In genomic region chr1:3795453-3796214, GRCh38 we compare ENCODE assay signal across 9 cellular contexts. TPM values are rescaled to one million over a fixed set of nuclear protein-coding genes. Genes with fewer than 3 reads are reported as not detected.
DNase-seq lines count a peak whose midpoint lies in the region; ATAC-seq, FAIRE-seq and TF ChIP-seq lines count a peak whose summit lies in the region.
"Had no signal": no experiment of that assay in that cellular context is flagged by ENCODE, and none has a peak within 500 bp of the region (broad histone marks: within the 10 kb centered on the region; RNA-seq: fewer than 3 reads in every experiment).

No MANE protein-coding gene starts in this region.

- H3K9me3 ChIP-seq in SK-N-SH (no peaks in the 10 kb centered on the region), mammary epithelial cell (replicated peaks; ENCODE audit: insufficient read depth, low read length) (no peaks in the 10 kb centered on the region), mucosa of rectum (ENCODE audit: control insufficient read depth in 2 of 2, low read length in 2 of 2) (no peaks in the 10 kb centered on the region)

- H3K4me3 ChIP-seq in SK-N-SH (ENCODE audit: low read depth in 2 of 2, low read length in 1 of 2) (peak overlapping the region; percentile 74 to 79), mammary epithelial cell (replicated peaks in 1 of 3; ENCODE audit: insufficient read depth in 1 of 3, low read depth in 2 of 3, low read length in 3 of 3) (peak overlapping the region; percentile 80 to 91 (median 85)), mucosa of rectum (ENCODE audit: low read length in 2 of 2) (peak overlapping the region; percentile 69 to 89)

- CTCF ChIA-PET in SK-N-SH (lab: Yijun Ruan, JAX) (interaction anchor here (1.2 to 1.5 kb wide), 2 partner anchors 22 to 343 kb away, joined by 4 read pairs; no protein-coding TSS in a partner anchor), mammary epithelial cell (lab: Charles Lee; ENCODE audit: low non-redundant PET) (interaction anchor here (1.4 kb wide), 1 partner anchor 20 kb away, joined by 6 read pairs; no protein-coding TSS in a partner anchor)

- H3K9ac ChIP-seq in SK-N-SH (peak overlapping the region; percentile 73), mammary epithelial cell (ENCODE audit: insufficient read depth, low read length) (peak overlapping the region; percentile 71), mucosa of rectum (ENCODE audit: low read depth in 1 of 2, low read length in 2 of 2) (peak overlapping the region; percentile 63 to 65)

- DNase-seq in SK-N-SH (peak; percentile 53), HK-2 (ENCODE audit: unreplicated experiment) (peak; percentile 19), mammary epithelial cell (no peak), mesenteric fat pad (ENCODE audit: low spot score) (no peak), HTR-8/SVneo (ENCODE audit: insufficient read length, low spot score) (no peak)
- no peak for DNase-seq in central memory CD4-positive, alpha-beta T cell

- H3K27me3 ChIP-seq in SK-N-SH (ENCODE audit: insufficient read depth) (no peaks in the 10 kb centered on the region), mammary epithelial cell (ENCODE audit: insufficient read depth, low read length) (no peaks in the 10 kb centered on the region), mucosa of rectum (ENCODE audit: control insufficient read depth in 2 of 2, insufficient read depth in 2 of 2, low read length in 2 of 2) (peaks cover 0 to 5% of the 10 kb centered on the region in 2 donors)

- no peak for TF ChIP-seq RAD21 in SK-N-SH (IDR thresholded peaks at IDR 0.05; ENCODE audit: low read length)

- no peak for FAIRE-seq in HTR-8/SVneo (lab: Jason Lieb, UNC)

- in situ Hi-C loops in mammary epithelial cell (cut with MboI; ENCODE audit: low sequenced_read_pairs in 2 of 2) = no loop called here

- BruUV-seq in mammary epithelial cell (replicated peaks; lab: Mats Ljungman, UMichigan) = no TSS peak

- H3K4me2 ChIP-seq in SK-N-SH = peak overlapping the region; percentile 87
- H3K4me2 ChIP-seq in mammary epithelial cell (ENCODE audit: insufficient read depth, low read depth, low read length) = peak overlapping the region; percentile 76

- H4K20me1 ChIP-seq in SK-N-SH (ENCODE audit: insufficient read depth) = peaks cover 34% of the 10 kb centered on the region
- H4K20me1 ChIP-seq in mammary epithelial cell (ENCODE audit: insufficient read depth, low read length) = no peaks in the 10 kb centered on the region

- no peaks in the 10 kb centered on the region for H3F3A ChIP-seq in SK-N-SH (replicated peaks; ENCODE audit: insufficient read depth)

- no peak for ATAC-seq in SK-N-SH treated with all-trans-retinoic acid at 6 μM for 48 hours

- POLR2A ChIA-PET in SK-N-SH (lab: Yijun Ruan, JAX) = interaction anchor here (0.6 to 2.1 kb wide), 6 partner anchors 8 to 1404 kb away, joined by 3 to 14 read pairs (median 5); partner anchors contain the start of gene RER1

- H3K36me3 ChIP-seq in SK-N-SH (replicated peaks in 1 of 2; ENCODE audit: control insufficient read depth in 1 of 2, insufficient read depth in 2 of 2, low read length in 1 of 2) = peaks cover 0 to 5% of the 10 kb centered on the region in 2 experiments
- H3K36me3 ChIP-seq in mammary epithelial cell (ENCODE audit: insufficient read depth, low read length) = no peaks in the 10 kb centered on the region
- peaks cover 3 to 7% of the 10 kb centered on the region in 2 donors for H3K36me3 ChIP-seq in mucosa of rectum (ENCODE audit: control insufficient read depth in 2 of 2, insufficient read depth in 2 of 2, low read length in 2 of 2)

- dilution Hi-C loops in mammary epithelial cell (cut with HindIII; ENCODE audit: low sequenced_read_pairs) = no loop called here

- TF ChIP-seq EP300 in SK-N-SH (IDR thresholded peaks at IDR 0.05; ENCODE audit: borderline replicate concordance in 1 of 2, low read depth in 1 of 2, low read length in 1 of 2) = no peak

- no peaks in the 10 kb centered on the region for H3K9me2 ChIP-seq in SK-N-SH

- TF ChIP-seq CTCF in SK-N-SH (IDR thresholded peaks at IDR 0.05) (no peak), mammary epithelial cell (conservative IDR thresholded peaks at IDR 0.05 in 1 of 2, IDR thresholded peaks at IDR 0.05 in 1 of 2; ENCODE audit: extremely low read depth in 1 of 2, insufficient read depth in 1 of 2, low read depth in 1 of 2, low read length in 2 of 2) (no peak)

- peak overlapping the region in 1 of 2 experiments; percentile 3; a peak in 1 of 4 replicates for H3K27ac ChIP-seq in SK-N-SH (ENCODE audit: low read depth in 2 of 2, low read length in 1 of 2)
- H3K27ac ChIP-seq in mammary epithelial cell (ENCODE audit: insufficient read depth, low read depth, low read length) = peak overlapping the region; percentile 3
- H3K27ac ChIP-seq in mucosa of rectum (ENCODE audit: low read depth in 2 of 2, low read length in 2 of 2) = peak overlapping the region in 1 of 2 donors; percentile 43

- peaks cover 0 to 20% of the 10 kb centered on the region in 2 experiments; a peak in 2 of 4 replicates for H3K4me1 ChIP-seq in SK-N-SH (ENCODE audit: control insufficient read depth in 1 of 2, insufficient read depth in 2 of 2, low read depth in 1 of 2, low read length in 1 of 2)
- H3K4me1 ChIP-seq in mammary epithelial cell (ENCODE audit: insufficient read depth, low read length) = peaks cover 21% of the 10 kb centered on the region
- H3K4me1 ChIP-seq in mucosa of rectum (ENCODE audit: control insufficient read depth in 2 of 2, insufficient read depth in 2 of 2, low read length in 2 of 2) = peaks cover 10 to 13% of the 10 kb centered on the region in 2 donors

- intact Hi-C loops in mammary epithelial cell (cut with micrococcal nuclease) = loop anchor here (2.0 to 5.0 kb wide), 2 partner anchors 19 to 98 kb away; no protein-coding TSS in a partner anchor

- 3% methylated on average over 16 of the region's 53 CpGs for WGBS in SK-N-SH (ENCODE audit: low lambda C conversion rate)
- 21% methylated on average over 5 of the region's 53 CpGs for WGBS in mammary epithelial cell (ENCODE audit: low coverage, missing lambda C conversion rate)

- H3K79me2 ChIP-seq in SK-N-SH (ENCODE audit: insufficient read depth) = peaks cover 52% of the 10 kb centered on the region
- H3K79me2 ChIP-seq in mammary epithelial cell (ENCODE audit: insufficient read depth, low read length) = peaks cover 57% of the 10 kb centered on the region

- no peak overlapping the region for H2AFZ ChIP-seq in SK-N-SH (ENCODE audit: low read depth)
- H2AFZ ChIP-seq in mammary epithelial cell (ENCODE audit: low read depth, low read length) = peak overlapping the region; percentile 99

TF ChIP-seq in SK-N-SH, 30 proteins besides CTCF, POLR2A, EP300 and RAD21:
- TF ChIP-seq RFX5 (IDR thresholded peaks at IDR 0.05; ENCODE audit: low read length) (no peak), FOXJ3 (CRISPR knock-in tag; IDR thresholded peaks at IDR 0.05) (no peak), GATA2 (CRISPR knock-in tag; IDR thresholded peaks at IDR 0.05) (no peak), JUND (IDR thresholded peaks at IDR 0.05) (no peak), PBX3 (IDR thresholded peaks at IDR 0.05) (no peak)

TF ChIP-seq in SK-N-SH treated with all-trans-retinoic acid at 6 μM for 48 hours, 23 proteins besides CTCF, POLR2A, EP300 and RAD21:
- TF ChIP-seq GLIS3 (CRISPR knock-in tag; IDR thresholded peaks at IDR 0.05) (no peak), PATZ1 (CRISPR knock-in tag; IDR thresholded peaks at IDR 0.05; ENCODE audit: borderline replicate concordance) (no peak), BACH2 (CRISPR knock-in tag; IDR thresholded peaks at IDR 0.05; ENCODE audit: borderline replicate concordance) (no peak), SNAI2 (CRISPR knock-in tag; IDR thresholded peaks at IDR 0.05) (no peak), TOX (CRISPR knock-in tag; IDR thresholded peaks at IDR 0.05; ENCODE audit: borderline replicate concordance) (no peak)

RNA-seq across cellular contexts. Expression of gene LRRC47, which starts 0.7 kb away (rescaled TPM):
- polyA plus RNA-seq in SK-N-SH (2012; rRNA removed) (26.9 and 34.6 TPM in 2 replicates), mammary epithelial cell (19.8 TPM)
- 25.0 and 31.4 TPM in 2 replicates for polyA plus RNA-seq in SK-N-SH (2012; cell fraction: cytosol; rRNA removed)
- polyA plus RNA-seq in SK-N-SH (2012; cell fraction: nucleus; rRNA removed) = 52.1 and 53.1 TPM in 2 replicates
- total RNA-seq in mammary epithelial cell (10 to 100 TPM; 31.2 to 40.2 TPM), mesenteric fat pad (38.7 TPM)
- 46.5 TPM for polyA minus RNA-seq in mammary epithelial cell

RNA-seq across cellular contexts. Expression of gene SMIM1, which starts 23.1 kb away (rescaled TPM):
- 5.9 and 6.1 TPM in 2 replicates for polyA plus RNA-seq in SK-N-SH (2012; rRNA removed)
- polyA plus RNA-seq in SK-N-SH (2012; cell fraction: cytosol; rRNA removed) = 3.7 and 5.5 TPM in 2 replicates
- polyA plus RNA-seq in SK-N-SH (2012; cell fraction: nucleus; rRNA removed) = 2.6 and 4.2 TPM in 2 replicates
- 1 to 10 TPM; 1.2 to 2.1 TPM for total RNA-seq in mammary epithelial cell
- polyA plus RNA-seq in mammary epithelial cell = 0.59 TPM
- not detected for polyA minus RNA-seq in mammary epithelial cell
- total RNA-seq in mesenteric fat pad = 3.7 TPM

RNA-seq across cellular contexts. Expression of gene CCDC27, which starts 43.4 kb away (rescaled TPM):
- not detected in 2 replicates for polyA plus RNA-seq in SK-N-SH (2012; rRNA removed)
- polyA plus RNA-seq in SK-N-SH (2012; cell fraction: cytosol; rRNA removed) = not detected in 2 replicates
- not detected in 2 replicates for polyA plus RNA-seq in SK-N-SH (2012; cell fraction: nucleus; rRNA removed)
- total RNA-seq in mammary epithelial cell = not detected
- not detected for polyA plus RNA-seq in mammary epithelial cell
- polyA minus RNA-seq in mammary epithelial cell = not detected
- total RNA-seq in mesenteric fat pad = not detected
- polyA plus RNA-seq: adipose tissue had no signal

Comparison
In these comparisons a context has a peak if more than half of its experiments do, and no peak if none do; other contexts are left out.
1. DNase-seq: peak in SK-N-SH (single experiment) and HK-2 (single experiment); none in mammary epithelial cell (single experiment), central memory CD4-positive, alpha-beta T cell (single experiment), mesenteric fat pad (single experiment) and HTR-8/SVneo (single experiment).
2. Peak in every context shown above with its lines, with median percentiles within 50 percentile points of each other: H3K4me3 ChIP-seq and H3K9ac ChIP-seq.